ENCODE assay signal across 25 cellular contexts in genomic region chr21:45039309-45040113, GRCh38. TPM values are rescaled to one million over a fixed set of nuclear protein-coding genes. Genes with fewer than 3 reads are reported as not detected.
DNase-seq lines count a peak whose midpoint lies in the region; ATAC-seq, FAIRE-seq and TF ChIP-seq lines count a peak whose summit lies in the region.
"Had no signal": no experiment of that assay in that cellular context is flagged by ENCODE, and none has a peak within 500 bp of the region (broad histone marks: within the 10 kb centered on the region; RNA-seq: fewer than 3 reads in every experiment).

No MANE protein-coding gene starts in this region.

- no peak overlapping the region for H2AFZ ChIP-seq in Karpas-422 (ENCODE audit: low read length)

- no peak overlapping the region for H3K4me3 ChIP-seq in esophagus squamous epithelium
- H3K4me3 ChIP-seq in skin epidermis = no peak overlapping the region
- no peak overlapping the region for H3K4me3 ChIP-seq in Karpas-422 (ENCODE audit: low read length)
- H3K4me3 ChIP-seq in kidney (ENCODE audit: low read length in 2 of 2) = no peak overlapping the region
- H3K4me3 ChIP-seq: cardiac muscle cell, SJCRH30, spleen had no signal

- H3K4me1 ChIP-seq in esophagus squamous epithelium = peaks cover 11 to 32% (median 26%) of the 10 kb centered on the region in 3 donors
- no peaks in the 10 kb centered on the region for H3K4me1 ChIP-seq in Karpas-422 (ENCODE audit: low read length)
- peaks cover 0 to 5% of the 10 kb centered on the region in 2 donors for H3K4me1 ChIP-seq in kidney (ENCODE audit: control insufficient read depth in 1 of 2, insufficient read depth in 1 of 2, low read depth in 1 of 2, low read length in 2 of 2)

- TF ChIP-seq POLR2A in esophagus squamous epithelium (IDR thresholded peaks at IDR 0.05) = no peak

- no peak for TF ChIP-seq CTCF in esophagus squamous epithelium (IDR thresholded peaks at IDR 0.05)
- TF ChIP-seq CTCF in kidney (IDR thresholded peaks at IDR 0.05; ENCODE audit: borderline replicate concordance, extremely low read depth, insufficient read depth) = no peak
- TF ChIP-seq CTCF in GM13977 (IDR thresholded peaks at IDR 0.05; ENCODE audit: extremely low read depth, insufficient read depth, missing control alignments) = no peak

- H3K27ac Mint-ChIP-seq in stimulated activated naive CD8-positive, alpha-beta T cell treated with anti-CD3 and anti-CD28 coated beads, Interleukin-15, amount 100 ng/mL, for 72 hours = peak overlapping the region in 1 of 2 donors; percentile 2
- H3K27ac Mint-ChIP-seq: activated CD4-positive, alpha-beta memory T cell treated with anti-CD3 and anti-CD28 coated beads, Interleukin-2, amount 10 ng/mL, durations not matched to agents 7 days and 5 days; activated T-helper 17 cell treated with anti-CD3 and anti-CD28 coated beads, Interleukin-2, amount 50 U/mL, for 72 hours had no signal

- H3K4me1 Mint-ChIP-seq in stimulated activated naive CD8-positive, alpha-beta T cell treated with anti-CD3 and anti-CD28 coated beads, Interleukin-15, amount 100 ng/mL, for 72 hours = no peaks in the 10 kb centered on the region
- H3K4me1 Mint-ChIP-seq: activated CD4-positive, alpha-beta memory T cell treated with anti-CD3 and anti-CD28 coated beads, Interleukin-2, amount 10 ng/mL, durations not matched to agents 7 days and 5 days; activated T-helper 17 cell treated with anti-CD3 and anti-CD28 coated beads, Interleukin-2, amount 50 U/mL, for 72 hours; CD8-positive, alpha-beta memory T cell had no signal

- 87 to 96% methylated on average over 3 of the region's 4 CpGs for WGBS in esophagus squamous epithelium, 2 donors

- H3K79me2 ChIP-seq in Karpas-422 (ENCODE audit: low read length) = no peaks in the 10 kb centered on the region

- H4K20me1 ChIP-seq in Karpas-422 (ENCODE audit: insufficient read depth, low read depth, low read length) = no peaks in the 10 kb centered on the region

- no peak for FAIRE-seq in kidney (lab: Jason Lieb, UNC)
- FAIRE-seq: A204.1, islet of Langerhans had no signal

- peak overlapping the region in 3 of 4 donors; percentile 72 to 87 (median 75) for H3K27ac ChIP-seq in esophagus squamous epithelium
- H3K27ac ChIP-seq in skin epidermis = peak overlapping the region in 13 of 21 experiments; percentile 39 to 88 (median 71)
- H3K27ac ChIP-seq in Karpas-422 (ENCODE audit: low read length) = no peak overlapping the region
- H3K27ac ChIP-seq in kidney (ENCODE audit: low read depth in 2 of 2, low read length in 2 of 2) = no peak overlapping the region
- H3K27ac ChIP-seq: cardiac muscle cell, SJCRH30 had no signal

- H3K9me3 ChIP-seq in esophagus squamous epithelium (peaks cover 0 to 14% (median 10%) of the 10 kb centered on the region in 3 donors), Karpas-422 (ENCODE audit: low read length) (no peaks in the 10 kb centered on the region), kidney (ENCODE audit: control insufficient read depth in 1 of 2, low read length in 2 of 2) (peaks cover 0 to 2% of the 10 kb centered on the region in 2 donors)
- H3K9me3 ChIP-seq: SJCRH30 had no signal

- peaks cover 7 to 11% of the 10 kb centered on the region in 2 donors for H3K9me3 Mint-ChIP-seq in stimulated activated naive CD8-positive, alpha-beta T cell treated with anti-CD3 and anti-CD28 coated beads, Interleukin-15, amount 100 ng/mL, for 72 hours

- H3K9ac ChIP-seq in Karpas-422 (ENCODE audit: low read length) (no peak overlapping the region), kidney (ENCODE audit: low read length in 2 of 2) (no peak overlapping the region)

- in situ Hi-C loops in GM13977 (cut with MboI; ENCODE audit: low pct_unique_long_range_greater_than_20kb, low sequenced_read_pairs, unreplicated experiment) = no loop called here

- peak; percentile 26 for ATAC-seq in stimulated activated naive CD8-positive, alpha-beta T cell treated with anti-CD3 and anti-CD28 coated beads, Interleukin-15, amount 100 ng/mL, for 72 hours
- no peak for ATAC-seq in stimulated activated naive CD8-positive, alpha-beta T cell treated with anti-CD3 and anti-CD28 coated beads, Interleukin-15, Interleukin-2, amounts not matched to agents 100 U/mL and 50 U/mL, for 24 hours
- ATAC-seq: activated T-helper 17 cell treated with anti-CD3 and anti-CD28 coated beads, Interleukin-2, amount 50 U/mL, for 72 hours; naive thymus-derived CD8-positive, alpha-beta T cell had no signal

- peaks cover 0 to 3% (median 0%) of the 10 kb centered on the region in 4 donors for H3K27me3 ChIP-seq in esophagus squamous epithelium
- no peaks in the 10 kb centered on the region for H3K27me3 ChIP-seq in Karpas-422 (ENCODE audit: low read length)
- H3K27me3 ChIP-seq: cardiac muscle cell, SJCRH30 had no signal

- H3K4me2 ChIP-seq in Karpas-422 (ENCODE audit: low read depth, low read length, poor library complexity, severe bottlenecking) = no peak overlapping the region

- intact Hi-C loops in esophagus squamous epithelium (cut with DNase I) = no loop called here
- intact Hi-C loops in kidney (cut with DNase I) = no loop called here

- DNase-seq in stimulated activated naive CD8-positive, alpha-beta T cell treated with anti-CD3 and anti-CD28 coated beads, Interleukin-15, amount 100 ng/mL, for 72 hours = no peak
- no peak for DNase-seq in stimulated activated naive CD8-positive, alpha-beta T cell treated with anti-CD3 and anti-CD28 coated beads, Interleukin-15, Interleukin-2, amounts not matched to agents 100 U/mL and 50 U/mL, for 24 hours
- DNase-seq in esophagus squamous epithelium (lab: John Stamatoyannopoulos, UW) = no peak
- DNase-seq in Karpas-422 = no peak
- no peak for DNase-seq in kidney
- no peak for DNase-seq in NCI-H82 treated with DMSO at 0.1 percent for 48 hours (lab: John Stamatoyannopoulos, UW; ENCODE audit: unreplicated experiment)
- DNase-seq in GM13977 (ENCODE audit: low spot score) = no peak
- DNase-seq: activated CD4-positive, alpha-beta memory T cell treated with anti-CD3 and anti-CD28 coated beads, Interleukin-2, amount 10 ng/mL, durations not matched to agents 7 days and 5 days; activated CD4-positive, alpha-beta T cell treated with anti-CD3 and anti-CD28 coated beads for 1 hour; activated naive CD4-positive, alpha-beta T cell treated with anti-CD3 and anti-CD28 coated beads, Interleukin-2, amount 50 U/mL, for 16 hours; CD8-positive, alpha-beta memory T cell; dermis blood vessel endothelial cell; GOT3; naive thymus-derived CD8-positive, alpha-beta T cell; NCI-H1105 treated with DMSO at 0.1 percent for 48 hours; NCI-H1930; NCI-H2227 treated with DMSO at 0.1 percent for 48 hours; NCI-H748 treated with DMSO at 0.1 percent for 48 hours; SJCRH30; spleen had no signal

- no peak overlapping the region for H3K4me3 Mint-ChIP-seq in stimulated activated naive CD8-positive, alpha-beta T cell treated with anti-CD3 and anti-CD28 coated beads, Interleukin-15, amount 100 ng/mL, for 72 hours
- H3K4me3 Mint-ChIP-seq: activated CD4-positive, alpha-beta memory T cell treated with anti-CD3 and anti-CD28 coated beads, Interleukin-2, amount 10 ng/mL, durations not matched to agents 7 days and 5 days; activated T-helper 17 cell treated with anti-CD3 and anti-CD28 coated beads, Interleukin-2, amount 50 U/mL, for 72 hours; CD8-positive, alpha-beta memory T cell; naive thymus-derived CD8-positive, alpha-beta T cell had no signal

- peaks cover 6% of the 10 kb centered on the region for H3K27me3 Mint-ChIP-seq in stimulated activated naive CD8-positive, alpha-beta T cell treated with anti-CD3 and anti-CD28 coated beads, Interleukin-15, amount 100 ng/mL, for 72 hours

- no peaks in the 10 kb centered on the region for H3K9me2 ChIP-seq in Karpas-422 (replicated peaks; ENCODE audit: insufficient read depth, low read length)

- no peaks in the 10 kb centered on the region for H3K36me3 ChIP-seq in esophagus squamous epithelium
- H3K36me3 ChIP-seq in Karpas-422 (ENCODE audit: insufficient read depth, low read length) = no peaks in the 10 kb centered on the region
- H3K36me3 ChIP-seq in kidney (ENCODE audit: control insufficient read depth in 1 of 2, insufficient read depth in 2 of 2, low read length in 2 of 2) = no peaks in the 10 kb centered on the region
- H3K36me3 ChIP-seq: cardiac muscle cell, SJCRH30, spleen had no signal

RNA-seq across cellular contexts. Expression of gene ADARB1, which starts 34.9 kb away (rescaled TPM):
- total RNA-seq in esophagus squamous epithelium = 10 to 100 TPM in 1 of 4 donors, 1 to 10 TPM in 3; 3.4 to 15.6 (median 5.7) TPM
- 1.4 and 2.0 TPM in 2 replicates for total RNA-seq in Karpas-422 (2014; rRNA removed; shearing (Covaris generic); ENCODE audit: low replicate concordance)
- 34.9 TPM for total RNA-seq in kidney
- polyA plus RNA-seq in kidney (ENCODE audit: insufficient read depth, low read depth, low replicate concordance) = 6.7 TPM

Comparison
In these comparisons a context has a peak if more than half of its experiments do, and no peak if none do; other contexts are left out.
1. H3K27ac ChIP-seq: peak in esophagus squamous epithelium (3 of 4) and skin epidermis (13 of 21); none in Karpas-422 (single experiment) and kidney (0 of 2).